ENCODE assay signal across 16 cellular contexts in genomic region chr9:86943223-86943870, GRCh38. TPM values are rescaled to one million over a fixed set of nuclear protein-coding genes. Genes with fewer than 3 reads are reported as not detected.
A peak's percentile ranks its signal among the peaks of the same experiment; 100 is the strongest.
DNase-seq lines count a peak whose midpoint lies in the region; ATAC-seq, FAIRE-seq and TF ChIP-seq lines count a peak whose summit lies in the region.
"Had no signal": no experiment of that assay in that cellular context is flagged by ENCODE, and none has a peak within 500 bp of the region (broad histone marks: within the 10 kb centered on the region; RNA-seq: fewer than 3 reads in every experiment).

No MANE protein-coding gene starts in this region.

- TF ChIP-seq POLR2A in breast epithelium (IDR thresholded peaks at IDR 0.05) (no peak), right lobe of liver (IDR thresholded peaks at IDR 0.05) (no peak), suprapubic skin (IDR thresholded peaks at IDR 0.05) (no peak), GM12891 (IDR thresholded peaks at IDR 0.05; ENCODE audit: low read depth, low read length) (no peak)

- no peak for TF ChIP-seq EP300 in suprapubic skin (IDR thresholded peaks at IDR 0.05)

- H3K36me3 ChIP-seq in breast epithelium (no peaks in the 10 kb centered on the region), right lobe of liver (no peaks in the 10 kb centered on the region), suprapubic skin (no peaks in the 10 kb centered on the region)
- H3K36me3 ChIP-seq: Peyer's patch had no signal

- H3K4me3 ChIP-seq in breast epithelium (peak overlapping the region; percentile 85 to 90 (median 87)), right lobe of liver (no peak overlapping the region), suprapubic skin (peak overlapping the region; percentile 95)
- H3K4me3 ChIP-seq: Peyer's patch had no signal

- H3K9me3 ChIP-seq in breast epithelium (no peaks in the 10 kb centered on the region), right lobe of liver (no peaks in the 10 kb centered on the region), suprapubic skin (no peaks in the 10 kb centered on the region)
- H3K9me3 ChIP-seq: Peyer's patch had no signal

- intact Hi-C loops in breast epithelium (cut with DNase I; ENCODE audit: low total_unique reads) (no loop called here), right lobe of liver (cut with DNase I) (no loop called here)

- H3K4me1 ChIP-seq in breast epithelium (no peaks in the 10 kb centered on the region), right lobe of liver (peaks cover 0 to 22% (median 9%) of the 10 kb centered on the region in 4 donors), suprapubic skin (peaks cover 25% of the 10 kb centered on the region)

- FAIRE-seq in GM12891 (lab: Jason Lieb, UNC) = no peak
- FAIRE-seq: A204.1, islet of Langerhans had no signal

- TF ChIP-seq CTCF in breast epithelium (IDR thresholded peaks at IDR 0.05) (no peak), right lobe of liver (IDR thresholded peaks at IDR 0.05) (peak in 1 of 4 donors; percentile 7), suprapubic skin (IDR thresholded peaks at IDR 0.05) (no peak)

- peak; percentile 2 for DNase-seq in NCI-H345 (lab: John Stamatoyannopoulos, UW)
- no peak for DNase-seq in NCI-H345 treated with DMSO at 0.1 percent for 48 hours (lab: John Stamatoyannopoulos, UW; ENCODE audit: unreplicated experiment)
- DNase-seq in breast epithelium (ENCODE audit: low spot score in 2 of 2) = no peak
- peak in 2 of 3 donors; percentile 52 to 65 for DNase-seq in right lobe of liver
- DNase-seq in suprapubic skin (ENCODE audit: low spot score in 2 of 2) = no peak
- no peak for DNase-seq in GM12891 (ENCODE audit: insufficient read length, low spot score)
- DNase-seq in occipital lobe (lab: John Stamatoyannopoulos, UW) = no peak
- DNase-seq in caudate nucleus (lab: John Stamatoyannopoulos, UW) = no peak
- DNase-seq: activated B cell treated with CpG ODN at 0.5 μM for 24 hours; activated gamma-delta T cell treated with Interleukin-2 at 50 U/mL for 16 hours; effector CD4-positive, alpha-beta T cell; H7; NCI-H1417 treated with DMSO at 0.1 percent for 48 hours; Peyer's patch had no signal

- ATAC-seq in right lobe of liver = peak in 3 of 4 donors; percentile 42 to 60 (median 50)

- H3K27me3 ChIP-seq in breast epithelium (no peaks in the 10 kb centered on the region), right lobe of liver (peaks cover 0 to 18% of the 10 kb centered on the region in 2 donors), suprapubic skin (no peaks in the 10 kb centered on the region)

- 10% methylated on average over 11 of the region's 11 CpGs for WGBS in right lobe of liver (ENCODE audit: insufficient coverage, low coverage, low lambda C conversion rate, missing lambda C conversion rate)
- 21% methylated on average over 11 of the region's 11 CpGs for WGBS in suprapubic skin

- peak overlapping the region; percentile 41 to 50 for H3K27ac ChIP-seq in breast epithelium
- peak overlapping the region in 1 of 3 donors; percentile 71 for H3K27ac ChIP-seq in right lobe of liver
- H3K27ac ChIP-seq in suprapubic skin = peak overlapping the region; percentile 34
- H3K27ac ChIP-seq in caudate nucleus (ENCODE audit: low read depth, low read length) = no peak overlapping the region
- H3K27ac ChIP-seq: Peyer's patch had no signal

TF ChIP-seq in GM12891, 5 proteins besides CTCF, POLR2A, EP300 and RAD21:
- TF ChIP-seq POU2F2 (IDR thresholded peaks at IDR 0.05; ENCODE audit: low read depth, low read length) (no peak), SPI1 (IDR thresholded peaks at IDR 0.05; ENCODE audit: low read depth, low read length) (no peak), TAF1 (IDR thresholded peaks at IDR 0.05; ENCODE audit: low read depth, low read length) (no peak), POLR2AphosphoS5 (IDR thresholded peaks at IDR 0.05; ENCODE audit: low read depth, low read length) (no peak), PAX5 (IDR thresholded peaks at IDR 0.05; ENCODE audit: insufficient read depth, low read length, severe bottlenecking) (no peak)
TF ChIP-seq in GM12891: peak in this region for 0.

RNA-seq across cellular contexts. Expression of gene GAS1, which starts 4.0 kb away (rescaled TPM):
- 10 to 100 TPM; 48.2 to 99.9 (median 79.8) TPM for total RNA-seq in breast epithelium
- 1 to 10 TPM in 5 of 6 experiments, under 1 TPM in 1; 0.93 to 3.7 (median 2.4) TPM for total RNA-seq in right lobe of liver
- 10 to 100 TPM; 22.8 to 50.6 (median 40.1) TPM for total RNA-seq in suprapubic skin
- polyA plus RNA-seq in GM12891 (2012; ENCODE audit: low read depth, missing spikeins) = not detected
- total RNA-seq in occipital lobe = 33.5 TPM
- total RNA-seq: activated B cell treated with CpG ODN at 0.5 μM for 24 hours had no signal

Comparison
In these comparisons a context has a peak if more than half of its experiments do, and no peak if none do; other contexts are left out.
1. DNase-seq: peak in NCI-H345 (single experiment) and right lobe of liver (2 of 3); none in NCI-H345 treated with DMSO at 0.1 percent for 48 hours (single experiment), breast epithelium (0 of 2), suprapubic skin (0 of 2), GM12891 (single experiment), occipital lobe (single experiment) and caudate nucleus (0 of 61).
2. H3K4me3 ChIP-seq: peak in breast epithelium (3 of 3) and suprapubic skin (single experiment); none in right lobe of liver (0 of 3).